Comparison of ENCODE assay signal across 30 cellular contexts in the genomic region with DNA sequence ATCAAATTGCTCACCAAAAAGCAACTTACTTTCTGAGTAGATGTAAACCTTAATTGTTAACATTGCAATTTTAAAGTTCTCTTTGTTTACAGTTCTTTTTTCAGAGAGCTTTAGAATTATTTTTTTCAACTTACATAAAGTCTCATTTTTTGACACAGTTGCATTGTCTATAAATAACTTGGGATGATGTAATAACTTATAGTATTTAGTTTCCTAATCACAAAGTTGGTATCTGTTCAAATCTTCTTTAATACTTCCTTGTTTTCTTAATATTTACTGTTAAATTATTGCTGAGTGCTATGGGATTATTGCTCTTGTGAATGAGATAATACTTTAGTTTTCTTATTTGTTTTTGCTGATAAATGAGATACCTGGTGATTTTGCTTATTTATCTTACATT. TPM values are rescaled to one million over a fixed set of nuclear protein-coding genes. Genes with fewer than 3 reads are reported as not detected.
A peak's percentile ranks its signal among the peaks of the same experiment; 100 is the strongest.
DNase-seq lines count a peak whose midpoint lies in the region; ATAC-seq, FAIRE-seq and TF ChIP-seq lines count a peak whose summit lies in the region.
"Had no signal": no experiment of that assay in that cellular context is flagged by ENCODE, and none has a peak within 500 bp of the region (broad histone marks: within the 10 kb centered on the region; RNA-seq: fewer than 3 reads in every experiment).

No MANE protein-coding gene starts in this region.

- H3K36me3 ChIP-seq in GM23248 (ENCODE audit: low read depth): 0 out of 2 replicates have a peak, but pooled peaks cover 14% of the 10 kb centered on the region
- peaks cover 6% of the 10 kb centered on the region for H3K36me3 ChIP-seq in CD4-positive, alpha-beta memory T cell (ENCODE audit: insufficient read depth, low read length)
- H3K36me3 ChIP-seq in suprapubic skin: peaks cover 35% of the 10 kb centered on the region
- H3K36me3 ChIP-seq: WERI-Rb-1 had no signal

- TF ChIP-seq CTCF in AG10803 (conservative IDR thresholded peaks at IDR 0.05; ENCODE audit: low read length) (no peak), suprapubic skin (IDR thresholded peaks at IDR 0.05) (no peak)

- in situ Hi-C loops in GM23248 (cut with MboI): no loop called here

- peak overlapping the region; percentile 21 for H3K27ac Mint-ChIP-seq in T-helper 17 cell
- peak overlapping the region in 1 of 7 donors; percentile 34 for H3K27ac Mint-ChIP-seq in CD4-positive, alpha-beta memory T cell
- H3K27ac Mint-ChIP-seq: activated T-helper 2 cell treated with anti-CD3 and anti-CD28 coated beads, Interferon-gamma antibody, Interleukin-2, Interleukin-4, amounts not matched to agents 10 μg/mL and 5 μg/mL and 100 μg/mL, durations not matched to agents 14 hours and 24 hours and 36 hours had no signal

- H3K27ac ChIP-seq in GM23248 (no peak overlapping the region; the same call in 1 of the 2 replicates), suprapubic skin (no peak overlapping the region)
- H3K27ac ChIP-seq in CD4-positive, alpha-beta memory T cell (ENCODE audit: low read depth, low read length): no peak overlapping the region
- H3K27ac ChIP-seq: SJCRH30, testis, WERI-Rb-1 had no signal

- peaks cover 9% of the 10 kb centered on the region for H3K36me3 Mint-ChIP-seq in T-helper 17 cell (ENCODE audit: low read depth)
- H3K36me3 Mint-ChIP-seq in CD4-positive, alpha-beta memory T cell: peaks cover 47 to 48% of the 10 kb centered on the region in 2 donors

- H3K4me2 ChIP-seq in GM23248 (ENCODE audit: unreplicated experiment): no peak overlapping the region
- H3K4me2 ChIP-seq: smooth muscle cell had no signal

- H3K4me1 ChIP-seq in GM23248 (ENCODE audit: insufficient read depth): peaks cover 9% of the 10 kb centered on the region; the same call in 1 of the 2 replicates
- no peaks in the 10 kb centered on the region for H3K4me1 ChIP-seq in CD4-positive, alpha-beta memory T cell (ENCODE audit: insufficient read depth, low read length)
- no peaks in the 10 kb centered on the region for H3K4me1 ChIP-seq in suprapubic skin
- H3K4me1 ChIP-seq: SJCRH30, testis had no signal

- 0 out of 2 replicates have a peak overlapping the region, but pooled peaks have one; percentile 26 for H3K9ac ChIP-seq in GM23248

- H3K4me1 Mint-ChIP-seq in T-helper 17 cell: peaks cover 16% of the 10 kb centered on the region
- H3K4me1 Mint-ChIP-seq in CD4-positive, alpha-beta memory T cell: peaks cover 0 to 5% (median 2%) of the 10 kb centered on the region in 4 donors
- H3K4me1 Mint-ChIP-seq: activated naive CD4-positive, alpha-beta T cell treated with anti-CD3 and anti-CD28 coated beads, Interleukin-2, amount 50 U/mL, for 24 hours; neural crest cell had no signal

- H3K9me2 ChIP-seq in GM23248 (ENCODE audit: insufficient read depth): no peaks in the 10 kb centered on the region

- H3K27me3 Mint-ChIP-seq in T-helper 17 cell: no peaks in the 10 kb centered on the region
- H3K27me3 Mint-ChIP-seq in CD4-positive, alpha-beta memory T cell: no peaks in the 10 kb centered on the region
- H3K27me3 Mint-ChIP-seq: activated naive CD4-positive, alpha-beta T cell treated with anti-CD3 and anti-CD28 coated beads, Interleukin-2, amount 50 U/mL, for 24 hours had no signal

- no peak for TF ChIP-seq EP300 in suprapubic skin (IDR thresholded peaks at IDR 0.05)

- POLR2A ChIA-PET in CD4-positive, alpha-beta memory T cell (lab: Charles Lee; ENCODE audit: partially characterized antibody): no interaction called here

- CTCF ChIA-PET in CD4-positive, alpha-beta memory T cell (lab: Charles Lee; ENCODE audit: partially characterized antibody): interaction anchor here (1.1 to 1.6 kb wide), 2 partner anchors 9 to 30 kb away, joined by 3 to 4 read pairs; no protein-coding TSS in a partner anchor

- peak; percentile 7 for DNase-seq in AG10803 (ENCODE audit: low read depth)
- peak; percentile 40 for DNase-seq in GM23248
- no peak for DNase-seq in T-helper 17 cell
- no peak for DNase-seq in HK-2 (ENCODE audit: unreplicated experiment)
- no peak for DNase-seq in CD4-positive, alpha-beta memory T cell
- DNase-seq in suprapubic skin (ENCODE audit: low spot score in 2 of 2): no peak
- DNase-seq: activated CD4-positive, alpha-beta T cell treated with anti-CD3 and anti-CD28 coated beads for 48 hours; COR-L47; DMS79 treated with DMSO at 0.1 percent for 48 hours; hippocampal formation; mesendoderm; MM.1S; NCI-H1436; NCI-H226; NCI-H526 treated with DMSO at 0.1 percent for 48 hours; SJCRH30; stimulated activated CD4-positive, alpha-beta T cell treated with anti-CD3 and anti-CD28 coated beads, Interleukin-1b, Interleukin-23, amount 100 ng/mL, for 48 hours; stimulated activated naive CD8-positive, alpha-beta T cell treated with anti-CD3 and anti-CD28 coated beads, Interleukin-15, Interleukin-2, amounts not matched to agents 100 U/mL and 50 U/mL, for 24 hours; SW 1271; testis; WERI-Rb-1 had no signal

- H3F3A ChIP-seq in GM23248 (ENCODE audit: insufficient read depth): 0 out of 2 replicates have a peak, but pooled peaks cover 8% of the 10 kb centered on the region

- no peak overlapping the region for H3K4me3 ChIP-seq in AG10803 (ENCODE audit: low read length)
- no peak overlapping the region for H3K4me3 ChIP-seq in GM23248
- H3K4me3 ChIP-seq in CD4-positive, alpha-beta memory T cell (ENCODE audit: low read length in 2 of 2): no peak overlapping the region
- no peak overlapping the region for H3K4me3 ChIP-seq in suprapubic skin
- H3K4me3 ChIP-seq: SJCRH30, smooth muscle cell, testis had no signal

- 0 out of 2 replicates have a peak overlapping the region, but pooled peaks have one; percentile 23 for H2AFZ ChIP-seq in GM23248

- H4K20me1 ChIP-seq in GM23248 (ENCODE audit: insufficient read depth): no peaks in the 10 kb centered on the region

- peak; percentile 36 for FAIRE-seq in islet of Langerhans (lab: Jason Lieb, UNC)
- FAIRE-seq: bronchial epithelial cell, endothelial cell of umbilical vein had no signal

- no peak overlapping the region for H3K4me3 Mint-ChIP-seq in T-helper 17 cell
- H3K4me3 Mint-ChIP-seq in CD4-positive, alpha-beta memory T cell: no peak overlapping the region
- H3K4me3 Mint-ChIP-seq: activated naive CD4-positive, alpha-beta T cell treated with anti-CD3 and anti-CD28 coated beads, Interleukin-2, amount 50 U/mL, for 24 hours; neural crest cell had no signal

- ATAC-seq in T-helper 17 cell: no peak
- ATAC-seq: HCT116; stimulated activated naive CD8-positive, alpha-beta T cell treated with anti-CD3 and anti-CD28 coated beads, Interleukin-15, Interleukin-2, amounts not matched to agents 100 U/mL and 50 U/mL, for 24 hours had no signal

- H3K27me3 ChIP-seq in GM23248 (replicated peaks; ENCODE audit: insufficient read depth) (no peaks in the 10 kb centered on the region), suprapubic skin (no peaks in the 10 kb centered on the region)
- no peaks in the 10 kb centered on the region for H3K27me3 ChIP-seq in CD4-positive, alpha-beta memory T cell (ENCODE audit: insufficient read depth, low read length)
- H3K27me3 ChIP-seq: SJCRH30, testis had no signal

- intact Hi-C loops in CD4-positive, alpha-beta memory T cell (cut with micrococcal nuclease): no loop called here

- H3K9me3 Mint-ChIP-seq in CD4-positive, alpha-beta memory T cell: peaks cover 0 to 1% (median 0%) of the 10 kb centered on the region in 8 donors
- H3K9me3 Mint-ChIP-seq: activated naive CD4-positive, alpha-beta T cell treated with anti-CD3 and anti-CD28 coated beads, Interleukin-2, amount 50 U/mL, for 24 hours; activated T-helper 2 cell treated with anti-CD3 and anti-CD28 coated beads, Interferon-gamma antibody, Interleukin-2, Interleukin-4, amounts not matched to agents 10 μg/mL and 5 μg/mL and 100 μg/mL, durations not matched to agents 14 hours and 24 hours and 36 hours; neural crest cell had no signal

- TF ChIP-seq POLR2A in suprapubic skin (IDR thresholded peaks at IDR 0.05): no peak

- H3K9me3 ChIP-seq in GM23248 (ENCODE audit: low read depth): no peaks in the 10 kb centered on the region
- H3K9me3 ChIP-seq in T-helper 17 cell (ENCODE audit: control insufficient read depth, low read length, poor library complexity, severe bottlenecking): no peaks in the 10 kb centered on the region
- no peaks in the 10 kb centered on the region for H3K9me3 ChIP-seq in CD4-positive, alpha-beta memory T cell (ENCODE audit: control insufficient read depth in 1 of 2, low read length in 2 of 2)
- H3K9me3 ChIP-seq in suprapubic skin: no peaks in the 10 kb centered on the region
- H3K9me3 ChIP-seq: SJCRH30, testis had no signal

- H3K79me2 ChIP-seq in GM23248 (ENCODE audit: insufficient read depth): no peaks in the 10 kb centered on the region

RNA-seq across cellular contexts. Expression of a gene that starts 18.9 kb away (rescaled TPM):
- total RNA-seq in GM23248 (2014; rRNA removed; shearing (Covaris generic)): 14.6 and 21.8 TPM in 2 replicates
- 8.9 and 9.3 TPM in 2 replicates for polyA plus RNA-seq in GM23248 (2016; fragmentation: Nextera tagmentation; extraction: Ambion mirVana)
- 1 to 10 TPM; 3.3 to 3.7 TPM for total RNA-seq in T-helper 17 cell
- 1 to 10 TPM; 5.0 to 5.7 TPM for total RNA-seq in CD4-positive, alpha-beta memory T cell
- polyA plus RNA-seq in CD4-positive, alpha-beta memory T cell: 1 to 10 TPM; 4.4 to 6.1 TPM
- total RNA-seq in suprapubic skin: 10 to 100 TPM in 1 of 4 donors, 1 to 10 TPM in 3; 2.3 to 11.2 (median 5.9) TPM

RNA-seq across cellular contexts. Expression of a gene that starts 21.7 kb away (rescaled TPM):
- total RNA-seq in GM23248 (2014; rRNA removed; shearing (Covaris generic)): 14.9 and 15.6 TPM in 2 replicates
- 18.3 and 21.0 TPM in 2 replicates for polyA plus RNA-seq in GM23248 (2016; fragmentation: Nextera tagmentation; extraction: Ambion mirVana)
- total RNA-seq in T-helper 17 cell (10 to 100 TPM; 22.5 to 24.7 TPM), suprapubic skin (10 to 100 TPM in 1 of 4 donors, 1 to 10 TPM in 3; 6.6 to 11.7 (median 7.4) TPM)
- 10 to 100 TPM; 16.0 to 17.7 TPM for total RNA-seq in CD4-positive, alpha-beta memory T cell
- polyA plus RNA-seq in CD4-positive, alpha-beta memory T cell: 10 to 100 TPM; 17.4 to 18.7 TPM

RNA-seq across cellular contexts. Expression of a gene that starts 21.7 kb away (rescaled TPM):
- total RNA-seq in GM23248 (2014; rRNA removed; shearing (Covaris generic)): 13.8 and 15.9 TPM in 2 replicates
- 7.2 and 7.4 TPM in 2 replicates for polyA plus RNA-seq in GM23248 (2016; fragmentation: Nextera tagmentation; extraction: Ambion mirVana)
- total RNA-seq in T-helper 17 cell (10 to 100 TPM; 22.2 to 23.2 TPM), suprapubic skin (10 to 100 TPM in 3 of 4 donors, 1 to 10 TPM in 1; 6.6 to 21.6 (median 13.9) TPM)
- 10 to 100 TPM; 16.2 to 17.0 TPM for total RNA-seq in CD4-positive, alpha-beta memory T cell
- polyA plus RNA-seq in CD4-positive, alpha-beta memory T cell: 1 to 10 TPM; 6.5 to 8.3 TPM

RNA-seq across cellular contexts. Expression of a gene that starts 21.9 kb away (rescaled TPM):
- total RNA-seq in GM23248 (2014; rRNA removed; shearing (Covaris generic)): 0.32 and 1.0 TPM in 2 replicates
- 1.0 and 1.3 TPM in 2 replicates for polyA plus RNA-seq in GM23248 (2016; fragmentation: Nextera tagmentation; extraction: Ambion mirVana)
- total RNA-seq in T-helper 17 cell (1 to 10 TPM in 1 of 2 donors, under 1 TPM in 1; 0.62 to 3.2 TPM), suprapubic skin (1 to 10 TPM; 2.3 to 5.3 (median 4.3) TPM)
- 1 to 10 TPM; 1.7 to 2.5 TPM for total RNA-seq in CD4-positive, alpha-beta memory T cell
- polyA plus RNA-seq in CD4-positive, alpha-beta memory T cell: 1 to 10 TPM in 1 of 2 donors, under 1 TPM in 1; 0.94 to 1.8 TPM
- total RNA-seq: RPMI7951, SJCRH30 had no signal

Comparison
In these comparisons a context has a peak if more than half of its experiments do, and no peak if none do; other contexts are left out.
1. DNase-seq: peak in AG10803 (single experiment) and GM23248 (single experiment); none in T-helper 17 cell (0 of 3), HK-2 (single experiment), CD4-positive, alpha-beta memory T cell (0 of 5) and suprapubic skin (0 of 2).